ENCODE assay signal across 8 cellular contexts in genomic region chr12:100058482-100059029, GRCh38.
DNase-seq lines count a peak whose midpoint lies in the region; ATAC-seq and TF ChIP-seq lines count a peak whose summit lies in the region.

No MANE protein-coding gene starts in this region.

- no peak overlapping the region for H3K4me3 ChIP-seq in mammary epithelial cell (replicated peaks in 1 of 3; ENCODE audit: insufficient read depth in 1 of 3, low read depth in 2 of 3, low read length in 3 of 3)

- no peak overlapping the region for H3K27ac ChIP-seq in mammary epithelial cell (ENCODE audit: insufficient read depth, low read depth, low read length)

- TF ChIP-seq CTCF in mammary epithelial cell (conservative IDR thresholded peaks at IDR 0.05 in 1 of 2, IDR thresholded peaks at IDR 0.05 in 1 of 2; ENCODE audit: extremely low read depth in 1 of 2, insufficient read depth in 1 of 2, low read depth in 1 of 2, low read length in 2 of 2), result peak; percentile 15 to 32

- no peaks in the 10 kb centered on the region for H3K79me2 ChIP-seq in mammary epithelial cell (ENCODE audit: insufficient read depth, low read length)

- H3K9me3 ChIP-seq in mammary epithelial cell (replicated peaks; ENCODE audit: insufficient read depth, low read length), result no peaks in the 10 kb centered on the region

- CTCF ChIA-PET in mammary epithelial cell (lab: Charles Lee; ENCODE audit: low non-redundant PET), result interaction anchor here (0.7 kb wide), 1 partner anchor 49 kb away, joined by 4 read pairs; no protein-coding TSS in a partner anchor

- in situ Hi-C loops in mammary epithelial cell (cut with MboI; ENCODE audit: low sequenced_read_pairs in 2 of 2), result no loop called here

- no TSS peak for BruUV-seq in mammary epithelial cell (replicated peaks; lab: Mats Ljungman, UMichigan)

- no peak overlapping the region for H3K9ac ChIP-seq in mammary epithelial cell (ENCODE audit: insufficient read depth, low read length)

- no peaks in the 10 kb centered on the region for H4K20me1 ChIP-seq in mammary epithelial cell (ENCODE audit: insufficient read depth, low read length)

- peaks cover 4% of the 10 kb centered on the region for H3K36me3 ChIP-seq in mammary epithelial cell (ENCODE audit: insufficient read depth, low read length)

- dilution Hi-C loops in mammary epithelial cell (cut with HindIII; ENCODE audit: low sequenced_read_pairs), result no loop called here

- H3K4me2 ChIP-seq in mammary epithelial cell (ENCODE audit: insufficient read depth, low read depth, low read length), result no peak overlapping the region

- peak; percentile 86 for DNase-seq in mammary epithelial cell
- peak; percentile 34 for DNase-seq in putamen (ENCODE audit: low spot score)
- no peak for DNase-seq in NCI-H146 (lab: John Stamatoyannopoulos, UW)
- DNase-seq in NCI-H1436 treated with DMSO at 0.1 percent for 48 hours (lab: John Stamatoyannopoulos, UW), result no peak

- H3K27me3 ChIP-seq in mammary epithelial cell (ENCODE audit: insufficient read depth, low read length), result no peaks in the 10 kb centered on the region

- WGBS in mammary epithelial cell (ENCODE audit: low coverage, missing lambda C conversion rate), result 82% methylated on average over 3 of the region's 3 CpGs

- no peak overlapping the region for H2AFZ ChIP-seq in mammary epithelial cell (ENCODE audit: low read depth, low read length)

- peaks cover 3% of the 10 kb centered on the region for H3K4me1 ChIP-seq in mammary epithelial cell (ENCODE audit: insufficient read depth, low read length)

- peak; percentile 40 for ATAC-seq in GM18909 (IDR thresholded peaks at IDR 0.05; ENCODE audit: poor library complexity, unreplicated experiment)
- peak; percentile 52 for ATAC-seq in HG03558 (IDR thresholded peaks at IDR 0.05; ENCODE audit: extremely low read depth, unreplicated experiment)
- ATAC-seq in GM18867 (IDR thresholded peaks at IDR 0.05; ENCODE audit: unreplicated experiment), result no peak
- ATAC-seq in GM19463 (IDR thresholded peaks at IDR 0.05; ENCODE audit: unreplicated experiment), result no peak

- intact Hi-C loops in mammary epithelial cell (cut with micrococcal nuclease), result loop anchor here (2.0 to 5.0 kb wide), 2 partner anchors 144 to 170 kb away; partner anchors contain the start of gene ACTR6

Comparison
In these comparisons a context has a peak if more than half of its experiments do, and no peak if none do; other contexts are left out.
1. ATAC-seq: peak in GM18909 (single experiment) and HG03558 (single experiment); none in GM18867 (single experiment) and GM19463 (single experiment).
2. DNase-seq: peak in mammary epithelial cell (single experiment) and putamen (single experiment); none in NCI-H146 (single experiment) and NCI-H1436 treated with DMSO at 0.1 percent for 48 hours (single experiment).